In the genomic region with DNA sequence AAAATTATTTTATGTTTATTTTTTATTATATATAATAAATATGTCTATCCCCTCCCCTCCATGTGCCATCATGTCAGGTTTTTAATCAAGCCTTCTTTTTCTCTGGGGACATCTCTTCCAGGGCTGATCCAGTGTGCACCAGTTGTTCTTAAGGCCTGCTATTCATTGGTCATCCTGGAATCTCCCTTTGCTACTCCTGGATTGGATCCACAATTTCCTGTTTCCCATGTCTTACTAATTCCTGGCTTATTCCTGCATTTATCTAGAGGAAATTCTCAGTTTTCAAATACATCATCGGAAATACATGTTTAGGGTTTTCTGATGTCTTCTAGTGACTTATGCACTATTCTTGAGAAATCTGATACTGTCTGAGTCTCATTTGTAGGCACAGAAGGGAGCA, we compare ENCODE assay signal across 20 cellular contexts. TPM values are rescaled to one million over a fixed set of nuclear protein-coding genes. Genes with fewer than 3 reads are reported as not detected.
DNase-seq lines count a peak whose midpoint lies in the region; ATAC-seq and TF ChIP-seq lines count a peak whose summit lies in the region.
"Had no signal": no experiment of that assay in that cellular context is flagged by ENCODE, and none has a peak within 500 bp of the region (broad histone marks: within the 10 kb centered on the region; RNA-seq: fewer than 3 reads in every experiment).

No MANE protein-coding gene starts in this region.

- no peak overlapping the region for H3K4me3 Mint-ChIP-seq in central memory CD8-positive, alpha-beta T cell
- H3K4me3 Mint-ChIP-seq in natural killer cell treated with Interleukin-12 subunit alpha and Interleukin-12 subunit beta and Interleukin-15 and Interleukin-18, amount 100 ng/mL, for 72 hours, result no peak overlapping the region
- H3K4me3 Mint-ChIP-seq: activated CD4-positive, alpha-beta memory T cell treated with anti-CD3 and anti-CD28 coated beads for 36 hours; activated naive CD8-positive, alpha-beta T cell treated with anti-CD3 and anti-CD28 coated beads, Interleukin-2, amount 10 ng/mL, durations not matched to agents 7 days and 5 days; naive B cell had no signal

- no peaks in the 10 kb centered on the region for H3K4me1 Mint-ChIP-seq in central memory CD8-positive, alpha-beta T cell
- no peaks in the 10 kb centered on the region for H3K4me1 Mint-ChIP-seq in natural killer cell treated with Interleukin-12 subunit alpha and Interleukin-12 subunit beta and Interleukin-15 and Interleukin-18, amount 100 ng/mL, for 72 hours (ENCODE audit: low read depth in 2 of 2)
- H3K4me1 Mint-ChIP-seq: activated naive CD8-positive, alpha-beta T cell treated with anti-CD3 and anti-CD28 coated beads, Interleukin-2, amount 10 ng/mL, durations not matched to agents 7 days and 5 days; naive B cell had no signal

- intact Hi-C loops in dorsolateral prefrontal cortex (cut with DNase I), result no loop called here

- TF ChIP-seq RAD21 in SK-N-SH (IDR thresholded peaks at IDR 0.05; ENCODE audit: low read length), result no peak

- H3K9me2 ChIP-seq in SK-N-SH, result no peaks in the 10 kb centered on the region

- TF ChIP-seq CTCF in AG09309 (IDR thresholded peaks at IDR 0.05; ENCODE audit: control insufficient read depth, insufficient read depth, low read depth, low read length, missing control alignments) (no peak), dorsolateral prefrontal cortex (IDR thresholded peaks at IDR 0.05 in 54 of 56, conservative IDR thresholded peaks at IDR 0.05 in 2 of 56; ENCODE audit: low read depth in 1 of 56, partially characterized antibody in 56 of 56) (no peak), SK-N-SH (IDR thresholded peaks at IDR 0.05) (no peak)

- no peaks in the 10 kb centered on the region for H3K36me3 Mint-ChIP-seq in central memory CD8-positive, alpha-beta T cell (ENCODE audit: insufficient read depth)
- no peaks in the 10 kb centered on the region for H3K36me3 Mint-ChIP-seq in natural killer cell treated with Interleukin-12 subunit alpha and Interleukin-12 subunit beta and Interleukin-15 and Interleukin-18, amount 100 ng/mL, for 72 hours
- H3K36me3 Mint-ChIP-seq: activated CD4-positive, alpha-beta memory T cell treated with anti-CD3 and anti-CD28 coated beads for 36 hours; activated naive CD8-positive, alpha-beta T cell treated with anti-CD3 and anti-CD28 coated beads, Interleukin-2, amount 10 ng/mL, durations not matched to agents 7 days and 5 days had no signal

- H3K36me3 ChIP-seq in SK-N-SH (replicated peaks in 1 of 2; ENCODE audit: control insufficient read depth in 1 of 2, insufficient read depth in 2 of 2, low read length in 1 of 2), result no peaks in the 10 kb centered on the region

- no peak overlapping the region for H3K27ac ChIP-seq in dorsolateral prefrontal cortex
- no peak overlapping the region for H3K27ac ChIP-seq in SK-N-SH (ENCODE audit: low read depth in 2 of 2, low read length in 1 of 2)

- H3F3A ChIP-seq in SK-N-SH (replicated peaks; ENCODE audit: insufficient read depth), result no peaks in the 10 kb centered on the region

- 69% methylated on average over 1 of the region's 1 CpG for WGBS in SK-N-SH (ENCODE audit: low lambda C conversion rate)

- ATAC-seq in central memory CD8-positive, alpha-beta T cell (replicated peaks; ENCODE audit: extremely low read depth, poor library complexity, severe bottlenecking), result no peak
- no peak for ATAC-seq in left lobe of liver
- no peak for ATAC-seq in natural killer cell treated with Interleukin-12 subunit alpha and Interleukin-12 subunit beta and Interleukin-15 and Interleukin-18, amount 100 ng/mL, for 72 hours
- ATAC-seq: esophagus mucosa, left colon, SK-N-SH treated with all-trans-retinoic acid at 6 μM for 48 hours had no signal

- no peaks in the 10 kb centered on the region for H3K27me3 ChIP-seq in dorsolateral prefrontal cortex
- H3K27me3 ChIP-seq in SK-N-SH (ENCODE audit: insufficient read depth), result no peaks in the 10 kb centered on the region

- H3K79me2 ChIP-seq in SK-N-SH (ENCODE audit: insufficient read depth), result no peaks in the 10 kb centered on the region

- H2AFZ ChIP-seq in SK-N-SH (ENCODE audit: low read depth), result no peak overlapping the region; the same call in 1 of the 2 replicates

- no peak overlapping the region for H3K4me2 ChIP-seq in SK-N-SH

- DNase-seq in AG09309 (ENCODE audit: low read depth), result peak; percentile 21
- peak; percentile 84 for DNase-seq in HT1080 (ENCODE audit: low read depth)
- DNase-seq in central memory CD8-positive, alpha-beta T cell (ENCODE audit: low spot score in 2 of 2), result no peak
- peak; percentile 65 for DNase-seq in iris pigment epithelial cell (ENCODE audit: low read depth)
- no peak for DNase-seq in left lobe of liver (ENCODE audit: low spot score)
- DNase-seq in dorsolateral prefrontal cortex, result no peak
- no peak for DNase-seq in natural killer cell treated with Interleukin-12 subunit alpha and Interleukin-12 subunit beta and Interleukin-15 and Interleukin-18, amount 100 ng/mL, for 72 hours (ENCODE audit: low spot score)
- no peak for DNase-seq in SK-N-SH
- DNase-seq: activated CD4-positive, alpha-beta memory T cell treated with anti-CD3 and anti-CD28 coated beads for 36 hours; activated naive CD8-positive, alpha-beta T cell treated with anti-CD3 and anti-CD28 coated beads, Interleukin-2, amount 10 ng/mL, durations not matched to agents 7 days and 5 days; activated T-cell treated with anti-CD3 and anti-CD28 coated beads, Interleukin-2, amount 50 U/mL, for 48 hours; AML-193; DMS 273 treated with DMSO at 0.1 percent for 48 hours; left colon; naive B cell; NCI-H1694 treated with DMSO at 0.1 percent for 48 hours; NCI-H510A treated with DMSO at 0.1 percent for 48 hours had no signal

- no peaks in the 10 kb centered on the region for H4K20me1 ChIP-seq in SK-N-SH (ENCODE audit: insufficient read depth)

- H3K27me3 Mint-ChIP-seq in central memory CD8-positive, alpha-beta T cell, result no peaks in the 10 kb centered on the region
- H3K27me3 Mint-ChIP-seq in natural killer cell treated with Interleukin-12 subunit alpha and Interleukin-12 subunit beta and Interleukin-15 and Interleukin-18, amount 100 ng/mL, for 72 hours, result no peaks in the 10 kb centered on the region
- H3K27me3 Mint-ChIP-seq: activated CD4-positive, alpha-beta memory T cell treated with anti-CD3 and anti-CD28 coated beads for 36 hours; activated naive CD8-positive, alpha-beta T cell treated with anti-CD3 and anti-CD28 coated beads, Interleukin-2, amount 10 ng/mL, durations not matched to agents 7 days and 5 days; naive B cell; progenitor cell of endocrine pancreas had no signal

- TF ChIP-seq EP300 in SK-N-SH (IDR thresholded peaks at IDR 0.05; ENCODE audit: borderline replicate concordance in 1 of 2, low read depth in 1 of 2, low read length in 1 of 2), result no peak

- CTCF ChIA-PET in SK-N-SH (lab: Yijun Ruan, JAX), result no interaction called here

- no peaks in the 10 kb centered on the region for H3K9me3 Mint-ChIP-seq in central memory CD8-positive, alpha-beta T cell
- no peaks in the 10 kb centered on the region for H3K9me3 Mint-ChIP-seq in natural killer cell treated with Interleukin-12 subunit alpha and Interleukin-12 subunit beta and Interleukin-15 and Interleukin-18, amount 100 ng/mL, for 72 hours
- H3K9me3 Mint-ChIP-seq: activated CD4-positive, alpha-beta memory T cell treated with anti-CD3 and anti-CD28 coated beads for 36 hours; activated naive CD8-positive, alpha-beta T cell treated with anti-CD3 and anti-CD28 coated beads, Interleukin-2, amount 10 ng/mL, durations not matched to agents 7 days and 5 days; naive B cell had no signal

- H3K9ac ChIP-seq in SK-N-SH, result no peak overlapping the region

- H3K4me3 ChIP-seq in AG09309 (ENCODE audit: control insufficient read depth, low read depth, low read length) (no peak overlapping the region), dorsolateral prefrontal cortex (no peak overlapping the region), SK-N-SH (ENCODE audit: low read depth in 2 of 2, low read length in 1 of 2) (no peak overlapping the region)

- H3K27ac Mint-ChIP-seq in central memory CD8-positive, alpha-beta T cell (ENCODE audit: low read depth), result peak overlapping the region; percentile 4
- no peak overlapping the region for H3K27ac Mint-ChIP-seq in natural killer cell treated with Interleukin-12 subunit alpha and Interleukin-12 subunit beta and Interleukin-15 and Interleukin-18, amount 100 ng/mL, for 72 hours
- H3K27ac Mint-ChIP-seq: activated CD4-positive, alpha-beta memory T cell treated with anti-CD3 and anti-CD28 coated beads for 36 hours; activated naive CD8-positive, alpha-beta T cell treated with anti-CD3 and anti-CD28 coated beads, Interleukin-2, amount 10 ng/mL, durations not matched to agents 7 days and 5 days; naive B cell; progenitor cell of endocrine pancreas had no signal

- H3K9me3 ChIP-seq in SK-N-SH, result no peaks in the 10 kb centered on the region

- H3K4me1 ChIP-seq in SK-N-SH (ENCODE audit: control insufficient read depth in 1 of 2, insufficient read depth in 2 of 2, low read depth in 1 of 2, low read length in 1 of 2), result no peaks in the 10 kb centered on the region

- POLR2A ChIA-PET in SK-N-SH (lab: Yijun Ruan, JAX), result no interaction called here

TF ChIP-seq in SK-N-SH, 30 proteins besides CTCF, POLR2A, EP300 and RAD21 (continues in another document):
- TF ChIP-seq, protein P1, sequence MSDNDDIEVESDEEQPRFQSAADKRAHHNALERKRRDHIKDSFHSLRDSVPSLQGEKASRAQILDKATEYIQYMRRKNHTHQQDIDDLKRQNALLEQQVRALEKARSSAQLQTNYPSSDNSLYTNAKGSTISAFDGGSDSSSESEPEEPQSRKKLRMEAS (IDR thresholded peaks at IDR 0.05; ENCODE audit: low read depth), result no peak
- TF ChIP-seq RFX5 (IDR thresholded peaks at IDR 0.05; ENCODE audit: low read length) (no peak), NFIC (IDR thresholded peaks at IDR 0.05; ENCODE audit: borderline replicate concordance) (no peak), EZH2phosphoT487 (IDR thresholded peaks at IDR 0.05; ENCODE audit: borderline replicate concordance, low read depth) (no peak), FOSL2 (IDR thresholded peaks at IDR 0.05; ENCODE audit: borderline replicate concordance, low read depth) (no peak), JUND (IDR thresholded peaks at IDR 0.05) (no peak), MXI1 (IDR thresholded peaks at IDR 0.05; ENCODE audit: low read depth, low read length) (no peak), GATA2 (CRISPR knock-in tag; IDR thresholded peaks at IDR 0.05) (no peak), NRF1 (IDR thresholded peaks at IDR 0.05; ENCODE audit: low read depth, low read length) (no peak), MEF2A (IDR thresholded peaks at IDR 0.05; ENCODE audit: borderline replicate concordance, low read depth) (no peak)

RNA-seq across cellular contexts. Expression of a gene that starts 56.8 kb away (rescaled TPM):
- 5.0 and 5.2 TPM in 2 replicates for total RNA-seq in HT1080 (2014; rRNA removed; shearing (Covaris generic))
- polyA plus RNA-seq in HT1080 (2015; cell fraction: cytosol; rRNA removed), result 0.16 and 0.37 TPM in 2 replicates
- polyA plus RNA-seq in HT1080 (2015; cell fraction: nucleus; rRNA removed), result 0.36 and 0.94 TPM in 2 replicates
- 2.8 TPM for total RNA-seq in left lobe of liver
- total RNA-seq in dorsolateral prefrontal cortex, result 10 to 100 TPM in 30 of 120 experiments, 1 to 10 TPM in 90; 1.8 to 27.8 (median 7.2) TPM
- not detected for total RNA-seq in natural killer cell treated with Interleukin-12 subunit alpha and Interleukin-12 subunit beta and Interleukin-15 and Interleukin-18, amount 100 ng/mL, for 72 hours
- polyA plus RNA-seq in SK-N-SH (2012; rRNA removed), result 11.0 and 12.3 TPM in 2 replicates
- polyA plus RNA-seq in SK-N-SH (2012; cell fraction: cytosol; rRNA removed), result 8.0 and 9.4 TPM in 2 replicates
- polyA plus RNA-seq in SK-N-SH (2012; cell fraction: nucleus; rRNA removed), result 7.5 and 10.3 TPM in 2 replicates
- total RNA-seq: activated CD4-positive, alpha-beta memory T cell treated with anti-CD3 and anti-CD28 coated beads for 36 hours; activated naive CD8-positive, alpha-beta T cell treated with anti-CD3 and anti-CD28 coated beads, Interleukin-2, amount 10 ng/mL, durations not matched to agents 7 days and 5 days had no signal

Comparison
In these comparisons a context has a peak if more than half of its experiments do, and no peak if none do; other contexts are left out.
1. DNase-seq: peak in AG09309 (single experiment), HT1080 (single experiment) and iris pigment epithelial cell (single experiment); none in central memory CD8-positive, alpha-beta T cell (0 of 2), left lobe of liver (single experiment), dorsolateral prefrontal cortex (0 of 10), natural killer cell treated with Interleukin-12 subunit alpha and Interleukin-12 subunit beta and Interleukin-15 and Interleukin-18, amount 100 ng/mL, for 72 hours (single experiment) and SK-N-SH (single experiment).